Comparison of ENCODE assay signal across 28 cellular contexts in genomic region chr13:80118099-80118498, GRCh38.
"Had no signal": no experiment of that assay in that cellular context is flagged by ENCODE, and none has a peak within 500 bp of the region (broad histone marks: within the 10 kb centered on the region; RNA-seq: fewer than 3 reads in every experiment).

No MANE protein-coding gene starts in this region.

- H3K9me3 ChIP-seq: colonic mucosa, esophagus muscularis mucosa, esophagus squamous epithelium, gastrocnemius medialis, gastroesophageal sphincter, heart left ventricle had no signal

- H3K27me3 ChIP-seq: colonic mucosa, dorsolateral prefrontal cortex, esophagus muscularis mucosa, esophagus squamous epithelium, foreskin keratinocyte, gastrocnemius medialis, gastroesophageal sphincter, heart left ventricle, heart right ventricle, hepatocyte had no signal

- H3K9me3 Mint-ChIP-seq: dendritic cell treated with granulocyte-macrophage colony-stimulating factor and Interleukin-4, amounts not matched to agents 40 ng/mL and 50 ng/mL, for 4 days; effector memory CD8-positive, alpha-beta T cell; endodermal cell had no signal

- H3K79me2 ChIP-seq: hepatocyte had no signal

- H3K36me3 ChIP-seq: colonic mucosa, esophagus muscularis mucosa, esophagus squamous epithelium, gastrocnemius medialis, gastroesophageal sphincter, heart left ventricle, heart right ventricle had no signal

- H2AFZ ChIP-seq: hepatocyte had no signal

- H3K4me1 ChIP-seq: colonic mucosa, esophagus muscularis mucosa, esophagus squamous epithelium, gastrocnemius medialis, gastroesophageal sphincter, heart right ventricle had no signal

- H3K4me3 ChIP-seq: colonic mucosa, dorsolateral prefrontal cortex, esophagus muscularis mucosa, esophagus squamous epithelium, gastrocnemius medialis, gastroesophageal sphincter, heart left ventricle, heart right ventricle, hepatocyte had no signal

- DNase-seq: colonic mucosa; cortex of kidney; dermis blood vessel endothelial cell; dorsolateral prefrontal cortex; effector CD4-positive, alpha-beta T cell; effector CD8-positive, alpha-beta T cell; effector memory CD4-positive, alpha-beta T cell; effector memory CD8-positive, alpha-beta T cell; endodermal cell; erythroblast; esophagus squamous epithelium; foreskin fibroblast; foreskin keratinocyte; foreskin melanocyte; gastrocnemius medialis; glutamatergic neuron; head of caudate nucleus; heart left ventricle; heart right ventricle had no signal

- H3K4me1 Mint-ChIP-seq: endodermal cell had no signal

- FAIRE-seq: colon, endometrium, endothelial cell of umbilical vein had no signal

- H3K4me3 Mint-ChIP-seq: dendritic cell treated with granulocyte-macrophage colony-stimulating factor and Interleukin-4, amounts not matched to agents 40 ng/mL and 50 ng/mL, for 4 days; effector memory CD8-positive, alpha-beta T cell; endodermal cell had no signal

- H3K27me3 Mint-ChIP-seq: dendritic cell treated with granulocyte-macrophage colony-stimulating factor and Interleukin-4, amounts not matched to agents 40 ng/mL and 50 ng/mL, for 4 days; effector memory CD8-positive, alpha-beta T cell had no signal

- ATAC-seq: effector memory CD8-positive, alpha-beta T cell; esophagus mucosa; foreskin keratinocyte; gastrocnemius medialis; gastroesophageal sphincter; heart left ventricle; heart right ventricle had no signal

- H3K27ac ChIP-seq: colonic mucosa, epithelial cell of prostate, esophagus muscularis mucosa, esophagus squamous epithelium, foreskin keratinocyte, gastrocnemius medialis, gastroesophageal sphincter, heart left ventricle, heart right ventricle, hepatocyte had no signal

- H3K27ac Mint-ChIP-seq: dendritic cell treated with granulocyte-macrophage colony-stimulating factor and Interleukin-4, amounts not matched to agents 40 ng/mL and 50 ng/mL, for 4 days; effector memory CD8-positive, alpha-beta T cell; endodermal cell had no signal

- H3K4me2 ChIP-seq: hepatocyte had no signal
